ENCODE assay signal across 9 cellular contexts in the genomic region with DNA sequence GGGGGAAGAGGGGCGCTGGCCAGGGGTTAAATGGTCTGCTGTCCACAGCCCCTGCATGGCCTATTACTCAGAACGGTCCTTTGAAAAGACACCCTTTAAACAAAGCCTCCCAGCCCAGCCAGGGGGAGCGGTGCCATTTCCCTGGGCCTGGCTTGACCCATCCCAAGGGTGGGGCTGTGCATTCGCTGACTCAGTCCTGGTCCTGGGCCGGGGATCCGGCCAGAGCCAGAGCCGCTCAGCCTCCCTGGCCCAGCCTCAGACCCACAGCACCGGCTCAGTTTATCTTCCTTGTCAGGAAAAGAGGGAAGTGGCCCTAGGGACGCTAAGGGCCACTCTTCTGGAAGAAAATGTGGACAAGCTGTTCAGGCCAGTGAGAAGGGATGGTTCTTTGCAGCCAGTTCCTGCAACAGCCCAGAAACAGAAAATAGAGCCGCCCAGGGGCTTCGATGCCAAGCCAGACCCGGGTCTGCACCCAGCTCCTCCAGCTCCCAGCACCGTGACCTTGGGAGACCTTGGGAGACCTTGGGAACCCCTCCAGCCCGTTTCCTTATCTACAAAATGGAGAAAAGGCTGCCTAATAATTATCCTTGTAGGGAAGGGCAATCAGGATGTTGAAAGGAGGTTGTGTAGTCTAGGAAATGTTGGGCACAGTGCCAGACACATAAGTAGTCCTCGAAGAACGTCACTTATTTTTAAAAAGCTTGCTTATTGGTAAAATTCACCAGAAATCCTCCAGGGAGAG.
DNase-seq lines count a peak whose midpoint lies in the region; ATAC-seq and TF ChIP-seq lines count a peak whose summit lies in the region.
"Had no signal": no experiment of that assay in that cellular context is flagged by ENCODE, and none has a peak within 500 bp of the region (broad histone marks: within the 10 kb centered on the region; RNA-seq: fewer than 3 reads in every experiment).

No MANE protein-coding gene starts in this region.

- H3K36me3 ChIP-seq in adrenal gland (replicated peaks in 1 of 2) (no peaks in the 10 kb centered on the region), skeletal muscle satellite cell (ENCODE audit: insufficient read depth, low read length) (no peaks in the 10 kb centered on the region)

- ATAC-seq in right cardiac atrium, result peak; percentile 83 to 89

- no peaks in the 10 kb centered on the region for H3K9me3 ChIP-seq in adrenal gland (replicated peaks in 1 of 3)
- H3K9me3 ChIP-seq in right cardiac atrium (ENCODE audit: control insufficient read depth, low read length), result no peaks in the 10 kb centered on the region
- H3K9me3 ChIP-seq in skeletal muscle satellite cell (replicated peaks; ENCODE audit: low read length), result no peaks in the 10 kb centered on the region

- H3K27me3 ChIP-seq in adrenal gland (no peaks in the 10 kb centered on the region), right cardiac atrium (ENCODE audit: control insufficient read depth, insufficient read depth) (no peaks in the 10 kb centered on the region), skeletal muscle satellite cell (ENCODE audit: control insufficient read depth, insufficient read depth, low read length) (no peaks in the 10 kb centered on the region)

- H3K4me2 ChIP-seq in skeletal muscle satellite cell (ENCODE audit: low read length), result peak overlapping the region; percentile 27

- H3K27ac ChIP-seq in adrenal gland (peak overlapping the region; percentile 25 to 88 (median 72)), right cardiac atrium (ENCODE audit: low read length) (peak overlapping the region; percentile 17)

- no peak for TF ChIP-seq POLR2A in adrenal gland (IDR thresholded peaks at IDR 0.05)

- H3K4me3 ChIP-seq in adrenal gland, result no peak overlapping the region
- no peak overlapping the region for H3K4me3 ChIP-seq in right cardiac atrium (ENCODE audit: low read length)
- H3K4me3 ChIP-seq in skeletal muscle satellite cell (ENCODE audit: low read length), result no peak overlapping the region

- 14 to 28% (median 25%) methylated on average over 8 to 16 of the region's 16 CpGs for WGBS in adrenal gland, 4 donors
- WGBS in right cardiac atrium, result 29% methylated on average over 16 of the region's 16 CpGs

- H3K9ac ChIP-seq in skeletal muscle satellite cell (ENCODE audit: low read depth, low read length), result peak overlapping the region; percentile 13

- DNase-seq in EL (peak; percentile 40), adrenal gland (peak; percentile 76 to 92 (median 86)), right cardiac atrium (peak; percentile 91 to 97 (median 94)), midbrain (lab: John Stamatoyannopoulos, UW) (no peak), T-helper 2 cell (no peak), NCI-H1092 (lab: John Stamatoyannopoulos, UW) (no peak), SHP77 treated with DMSO at 0.1 percent for 48 hours (lab: John Stamatoyannopoulos, UW) (no peak)
- DNase-seq: CD8-positive, alpha-beta memory T cell had no signal

- peak in 3 of 6 experiments; percentile 13 to 20 (median 15) for TF ChIP-seq CTCF in adrenal gland (IDR thresholded peaks at IDR 0.05)

- H3K4me1 ChIP-seq in adrenal gland (replicated peaks in 1 of 2), result peaks cover 34% of the 10 kb centered on the region in 2 donors
- peaks cover 3% of the 10 kb centered on the region for H3K4me1 ChIP-seq in right cardiac atrium (ENCODE audit: control insufficient read depth, insufficient read depth, low read length)
- peaks cover 37% of the 10 kb centered on the region for H3K4me1 ChIP-seq in skeletal muscle satellite cell (ENCODE audit: control insufficient read depth, insufficient read depth, low read length)

- intact Hi-C loops in adrenal gland (cut with DNase I) (loop anchor here in 1 of 2 donors (10.0 kb wide), 1 partner anchor 174 kb away; no protein-coding TSS in a partner anchor), right cardiac atrium (cut with DNase I) (loop anchor here in 2 of 4 donors (10.0 kb wide), 1 partner anchor 94 kb away; no protein-coding TSS in a partner anchor)

Comparison
In these comparisons a context has a peak if more than half of its experiments do, and no peak if none do; other contexts are left out.
1. DNase-seq: peak in EL (single experiment), adrenal gland (7 of 7) and right cardiac atrium (3 of 3); none in midbrain (single experiment), T-helper 2 cell (0 of 5), NCI-H1092 (single experiment) and SHP77 treated with DMSO at 0.1 percent for 48 hours (single experiment).